Comparison of ENCODE assay signal across 27 cellular contexts in the genomic region with DNA sequence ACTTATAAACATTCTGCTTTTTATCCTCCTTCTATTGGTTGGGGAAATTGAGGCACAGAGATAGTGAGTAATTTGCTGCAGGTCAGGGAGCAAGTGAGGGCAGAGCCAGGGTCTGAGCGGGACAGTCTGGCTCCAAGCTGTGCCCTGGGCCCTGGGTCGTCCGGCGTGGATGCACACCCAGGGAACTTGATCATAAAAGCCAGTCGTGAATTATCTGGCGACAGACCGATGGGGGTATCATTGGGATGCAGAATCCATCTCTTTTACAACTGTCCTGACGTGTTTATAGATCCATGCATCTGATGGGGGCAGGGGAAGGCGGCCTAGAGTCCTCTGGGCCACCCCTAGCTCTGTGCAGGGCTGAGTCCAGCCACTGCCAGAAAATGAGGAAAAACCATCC.
"Had no signal": no experiment of that assay in that cellular context is flagged by ENCODE, and none has a peak within 500 bp of the region (broad histone marks: within the 10 kb centered on the region; RNA-seq: fewer than 3 reads in every experiment).

No MANE protein-coding gene starts in this region.

- H3K9me3 ChIP-seq: adrenal gland, body of pancreas, gastroesophageal sphincter, right lobe of liver, upper lobe of right lung had no signal

- H3K36me3 Mint-ChIP-seq: activated naive CD8-positive, alpha-beta T cell treated with anti-CD3 and anti-CD28 coated beads for 36 hours; mesothelial cell of epicardium; naive B cell; neural progenitor cell; stimulated activated effector memory CD8-positive, alpha-beta T cell treated with anti-CD3 and anti-CD28 coated beads, Interleukin-12 subunit alpha, Interleukin-12 subunit beta, amount 100 ng/mL, for 72 hours; WTC11 had no signal

- H3K4me3 Mint-ChIP-seq: activated CD8-positive, alpha-beta T cell treated with anti-CD3 and anti-CD28 coated beads for 36 hours; activated naive CD4-positive, alpha-beta T cell treated with anti-CD3 and anti-CD28 coated beads for 36 hours; activated naive CD8-positive, alpha-beta T cell treated with anti-CD3 and anti-CD28 coated beads for 36 hours; effector memory CD8-positive, alpha-beta T cell; mesothelial cell of epicardium; naive B cell; neural progenitor cell; stimulated activated effector memory CD8-positive, alpha-beta T cell treated with anti-CD3 and anti-CD28 coated beads, Interleukin-12 subunit alpha, Interleukin-12 subunit beta, amount 100 ng/mL, for 72 hours; stimulated activated naive CD8-positive, alpha-beta T cell treated with anti-CD3 and anti-CD28 coated beads, Interleukin-15, amount 100 ng/mL, for 72 hours; WTC11 had no signal

- H2AFZ ChIP-seq: neural progenitor cell had no signal

- H3K36me3 ChIP-seq: adrenal gland, gastroesophageal sphincter, neural progenitor cell, right lobe of liver, upper lobe of right lung had no signal

- H3K4me2 ChIP-seq: neural progenitor cell had no signal

- H3K27me3 ChIP-seq: adrenal gland, body of pancreas, neural progenitor cell, right lobe of liver, upper lobe of right lung had no signal

- ATAC-seq: activated CD8-positive, alpha-beta T cell treated with anti-CD3 and anti-CD28 coated beads for 36 hours; body of pancreas; effector memory CD8-positive, alpha-beta T cell; gastroesophageal sphincter; right lobe of liver; stimulated activated effector memory CD8-positive, alpha-beta T cell treated with anti-CD3 and anti-CD28 coated beads, Interleukin-12 subunit alpha, Interleukin-12 subunit beta, amount 100 ng/mL, for 72 hours; stimulated activated naive CD8-positive, alpha-beta T cell treated with anti-CD3 and anti-CD28 coated beads, Interleukin-15, amount 100 ng/mL, for 72 hours; upper lobe of right lung had no signal

- H3K9ac ChIP-seq: neural progenitor cell had no signal

- H3K27ac Mint-ChIP-seq: activated CD8-positive, alpha-beta T cell treated with anti-CD3 and anti-CD28 coated beads for 36 hours; activated naive CD4-positive, alpha-beta T cell treated with anti-CD3 and anti-CD28 coated beads for 36 hours; activated naive CD8-positive, alpha-beta T cell treated with anti-CD3 and anti-CD28 coated beads for 36 hours; activated T-helper 2 cell treated with anti-CD3 and anti-CD28 coated beads, Interferon-gamma antibody, Interleukin-2, Interleukin-4, amounts not matched to agents 10 μg/mL and 5 μg/mL and 100 μg/mL, durations not matched to agents 14 hours and 24 hours and 36 hours; effector memory CD8-positive, alpha-beta T cell; mesothelial cell of epicardium; neural progenitor cell; stimulated activated effector memory CD8-positive, alpha-beta T cell treated with anti-CD3 and anti-CD28 coated beads, Interleukin-12 subunit alpha, Interleukin-12 subunit beta, amount 100 ng/mL, for 72 hours; stimulated activated naive CD8-positive, alpha-beta T cell treated with anti-CD3 and anti-CD28 coated beads, Interleukin-15, amount 100 ng/mL, for 72 hours; WTC11 had no signal

- DNase-seq: activated CD4-positive, alpha-beta T cell treated with anti-CD3 and anti-CD28 coated beads, Interleukin-2, amount 50 U/mL, for 1 hour; activated CD8-positive, alpha-beta T cell treated with anti-CD3 and anti-CD28 coated beads for 36 hours; activated naive CD4-positive, alpha-beta T cell treated with anti-CD3 and anti-CD28 coated beads for 36 hours; activated naive CD8-positive, alpha-beta T cell treated with anti-CD3 and anti-CD28 coated beads for 36 hours; activated T-cell treated with anti-CD3 and anti-CD28 coated beads, Interleukin-2, amount 50 U/mL, for 48 hours; adrenal gland; body of pancreas; cortex of kidney; effector memory CD8-positive, alpha-beta T cell; kidney glomerular epithelial cell; mammary epithelial cell; naive B cell; occipital lobe; right lobe of liver; stimulated activated CD4-positive, alpha-beta T cell treated with anti-CD3 and anti-CD28 coated beads, Interleukin-12 subunit alpha, Interleukin-12 subunit beta, amount 100 ng/mL, for 4 hours; stimulated activated CD4-positive, alpha-beta T cell treated with anti-CD3 and anti-CD28 coated beads, Interleukin-4, amount 100 ng/mL, for 24 hours; stimulated activated naive CD8-positive, alpha-beta T cell treated with anti-CD3 and anti-CD28 coated beads, Interleukin-15, amount 100 ng/mL, for 72 hours; substantia nigra; T-helper 2 cell; upper lobe of right lung had no signal

- H3K4me1 ChIP-seq: adrenal gland, body of pancreas, gastroesophageal sphincter, right lobe of liver, upper lobe of right lung had no signal

- H3K9me3 Mint-ChIP-seq: activated CD8-positive, alpha-beta T cell treated with anti-CD3 and anti-CD28 coated beads for 36 hours; activated naive CD4-positive, alpha-beta T cell treated with anti-CD3 and anti-CD28 coated beads for 36 hours; activated naive CD8-positive, alpha-beta T cell treated with anti-CD3 and anti-CD28 coated beads for 36 hours; activated T-helper 2 cell treated with anti-CD3 and anti-CD28 coated beads, Interferon-gamma antibody, Interleukin-2, Interleukin-4, amounts not matched to agents 10 μg/mL and 5 μg/mL and 100 μg/mL, durations not matched to agents 14 hours and 24 hours and 36 hours; effector memory CD8-positive, alpha-beta T cell; mesothelial cell of epicardium; stimulated activated effector memory CD8-positive, alpha-beta T cell treated with anti-CD3 and anti-CD28 coated beads, Interleukin-12 subunit alpha, Interleukin-12 subunit beta, amount 100 ng/mL, for 72 hours; stimulated activated naive CD8-positive, alpha-beta T cell treated with anti-CD3 and anti-CD28 coated beads, Interleukin-15, amount 100 ng/mL, for 72 hours; WTC11 had no signal

- H3K27ac ChIP-seq: adrenal gland, body of pancreas, gastroesophageal sphincter, neural progenitor cell, right lobe of liver, skin epidermis, upper lobe of right lung had no signal

- H3K4me3 ChIP-seq: adrenal gland, body of pancreas, gastroesophageal sphincter, neural progenitor cell, right lobe of liver, skin epidermis, upper lobe of right lung had no signal

- H3K27me3 Mint-ChIP-seq: activated CD8-positive, alpha-beta T cell treated with anti-CD3 and anti-CD28 coated beads for 36 hours had no signal

- H3K4me1 Mint-ChIP-seq: activated naive CD8-positive, alpha-beta T cell treated with anti-CD3 and anti-CD28 coated beads for 36 hours; naive B cell; stimulated activated effector memory CD8-positive, alpha-beta T cell treated with anti-CD3 and anti-CD28 coated beads, Interleukin-12 subunit alpha, Interleukin-12 subunit beta, amount 100 ng/mL, for 72 hours; stimulated activated naive CD8-positive, alpha-beta T cell treated with anti-CD3 and anti-CD28 coated beads, Interleukin-15, amount 100 ng/mL, for 72 hours had no signal
